2 cellular contexts compared by ENCODE assay signal in the genomic region with DNA sequence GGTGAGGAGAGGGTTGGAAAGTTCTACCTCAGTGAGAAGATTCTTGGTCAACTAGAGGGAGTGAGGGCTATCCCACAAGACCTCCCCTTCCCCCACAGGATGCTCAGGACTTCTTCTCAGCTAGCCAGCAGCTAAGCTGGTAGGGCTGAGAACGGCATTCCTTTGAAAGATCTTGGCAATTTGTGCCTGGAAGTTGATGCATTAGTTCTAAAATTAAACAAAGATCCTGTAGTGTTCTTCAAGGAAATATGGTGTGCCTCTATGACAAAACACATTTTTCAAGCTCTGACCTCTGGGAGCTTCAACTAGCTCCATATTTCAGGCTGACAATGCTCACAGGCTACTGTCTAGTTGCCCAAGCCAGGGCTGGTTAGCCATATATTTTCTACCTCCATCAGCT.
TF ChIP-seq lines count a peak whose summit lies in the region.

No MANE protein-coding gene starts in this region.

TF ChIP-seq in A549, 52 proteins besides CTCF, POLR2A, EP300 and RAD21 (continued from another document):
- TF ChIP-seq HMGXB4 (CRISPR knock-in tag; IDR thresholded peaks at IDR 0.05; ENCODE audit: borderline replicate concordance) (no peak), CBX8 (IDR thresholded peaks at IDR 0.05) (no peak)
- TF ChIP-seq, protein P1, sequence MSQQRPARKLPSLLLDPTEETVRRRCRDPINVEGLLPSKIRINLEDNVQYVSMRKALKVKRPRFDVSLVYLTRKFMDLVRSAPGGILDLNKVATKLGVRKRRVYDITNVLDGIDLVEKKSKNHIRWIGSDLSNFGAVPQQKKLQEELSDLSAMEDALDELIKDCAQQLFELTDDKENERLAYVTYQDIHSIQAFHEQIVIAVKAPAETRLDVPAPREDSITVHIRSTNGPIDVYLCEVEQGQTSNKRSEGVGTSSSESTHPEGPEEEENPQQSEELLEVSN (IDR thresholded peaks at IDR 0.05; ENCODE audit: borderline replicate concordance, low read depth) = no peak
- TF ChIP-seq, protein P2, sequence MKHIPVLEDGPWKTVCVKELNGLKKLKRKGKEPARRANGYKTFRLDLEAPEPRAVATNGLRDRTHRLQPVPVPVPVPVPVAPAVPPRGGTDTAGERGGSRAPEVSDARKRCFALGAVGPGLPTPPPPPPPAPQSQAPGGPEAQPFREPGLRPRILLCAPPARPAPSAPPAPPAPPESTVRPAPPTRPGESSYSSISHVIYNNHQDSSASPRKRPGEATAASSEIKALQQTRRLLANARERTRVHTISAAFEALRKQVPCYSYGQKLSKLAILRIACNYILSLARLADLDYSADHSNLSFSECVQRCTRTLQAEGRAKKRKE (CRISPR knock-in tag; IDR thresholded peaks at IDR 0.05; ENCODE audit: low read depth) = no peak

TF ChIP-seq in HEK293, 187 proteins besides CTCF, POLR2A, EP300 and RAD21 (continued from another document):
- TF ChIP-seq ZNF513 (tag by site-specific recombination; IDR thresholded peaks at IDR 0.05) (no peak), KLF9 (tag by site-specific recombination; IDR thresholded peaks at IDR 0.05; ENCODE audit: low read depth) (no peak), ZNF549 (tag by site-specific recombination; IDR thresholded peaks at IDR 0.05) (no peak), ZFHX2 (tag by site-specific recombination; conservative IDR thresholded peaks at IDR 0.05) (no peak), ZNF473 (tag by site-specific recombination; IDR thresholded peaks at IDR 0.05) (no peak), GLI4 (tag by site-specific recombination; IDR thresholded peaks at IDR 0.05) (no peak), ZNF837 (tag by site-specific recombination; IDR thresholded peaks at IDR 0.05) (no peak), ZNF610 (tag by site-specific recombination; IDR thresholded peaks at IDR 0.05; ENCODE audit: borderline replicate concordance) (no peak), ZNF202 (tag by site-specific recombination; IDR thresholded peaks at IDR 0.05; ENCODE audit: borderline replicate concordance) (no peak), ZNF311 (tag by site-specific recombination; IDR thresholded peaks at IDR 0.05; ENCODE audit: borderline replicate concordance) (no peak)
